In the genomic region with DNA sequence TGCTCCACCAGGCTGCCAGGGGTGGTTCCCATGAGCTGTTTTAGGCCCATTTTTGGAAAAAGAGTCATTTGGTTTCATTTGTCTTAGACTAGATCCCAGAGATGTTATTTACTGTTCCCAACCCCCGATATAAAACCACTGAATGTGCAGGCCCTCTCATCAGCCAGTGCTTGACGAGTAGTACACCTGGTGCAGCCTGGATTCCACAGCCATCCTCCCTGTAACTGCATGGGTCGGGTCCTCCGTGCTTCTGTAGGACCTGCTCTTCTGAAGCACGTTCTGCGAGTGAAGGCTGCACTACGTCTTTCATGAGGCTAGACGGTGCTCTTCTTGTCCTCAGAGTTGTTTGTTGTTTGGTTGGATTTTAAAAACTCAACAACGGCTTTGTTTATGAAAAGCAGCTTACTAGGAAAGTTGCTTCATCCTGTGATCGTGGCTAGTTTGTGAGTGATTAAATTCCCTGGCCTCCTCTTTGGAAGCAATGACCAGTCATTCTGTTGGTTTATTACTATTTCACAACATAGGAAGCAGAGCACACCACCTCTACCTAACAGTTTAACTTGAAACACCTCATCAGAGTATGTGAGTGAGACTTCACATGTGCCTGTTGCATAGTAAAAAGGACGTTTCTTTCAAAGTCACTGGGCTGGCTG, we compare ENCODE assay signal across 9 cellular contexts.
A peak's percentile ranks its signal among the peaks of the same experiment; 100 is the strongest.
DNase-seq lines count a peak whose midpoint lies in the region; ATAC-seq and TF ChIP-seq lines count a peak whose summit lies in the region.
"Had no signal": no experiment of that assay in that cellular context is flagged by ENCODE, and none has a peak within 500 bp of the region (broad histone marks: within the 10 kb centered on the region; RNA-seq: fewer than 3 reads in every experiment).

No MANE protein-coding gene starts in this region.

- H3K4me1 ChIP-seq in Peyer's patch, result peaks cover 0 to 11% (median 7%) of the 10 kb centered on the region in 4 donors

- peak; percentile 17 for DNase-seq in NK-92 treated with Interleukin-12 subunit alpha and Interleukin-12 subunit beta, amount 100 ng/mL, for 24 hours (lab: John Stamatoyannopoulos, UW)
- DNase-seq in NK-92 (lab: John Stamatoyannopoulos, UW; ENCODE audit: unreplicated experiment), result no peak
- DNase-seq in Peyer's patch, result no peak
- peak; percentile 86 for DNase-seq in fibroblast of peridontal ligament (ENCODE audit: extremely low read depth)
- DNase-seq in stimulated activated naive CD8-positive, alpha-beta T cell treated with anti-CD3 and anti-CD28 coated beads, Interleukin-15, amount 100 ng/mL, for 72 hours, result no peak
- DNase-seq in NCI-H345 (lab: John Stamatoyannopoulos, UW), result no peak
- no peak for DNase-seq in inferior parietal cortex (ENCODE audit: extremely low spot score)

- H3K27ac ChIP-seq in Peyer's patch, result peak overlapping the region; percentile 39 to 72 (median 62)
- H3K27ac ChIP-seq: C4-2B had no signal

- H3K36me3 ChIP-seq in Peyer's patch, result no peaks in the 10 kb centered on the region

- TF ChIP-seq POLR2A in Peyer's patch (IDR thresholded peaks at IDR 0.05), result no peak

- H3K4me3 ChIP-seq in Peyer's patch, result no peak overlapping the region

- peak overlapping the region; percentile 44 to 65 for H3K4me3 Mint-ChIP-seq in stimulated activated naive CD8-positive, alpha-beta T cell treated with anti-CD3 and anti-CD28 coated beads, Interleukin-15, amount 100 ng/mL, for 72 hours

- no peaks in the 10 kb centered on the region for H3K27me3 ChIP-seq in Peyer's patch

- H3K27me3 Mint-ChIP-seq in stimulated activated naive CD8-positive, alpha-beta T cell treated with anti-CD3 and anti-CD28 coated beads, Interleukin-15, amount 100 ng/mL, for 72 hours, result peaks cover 14% of the 10 kb centered on the region

- H3K4me1 Mint-ChIP-seq in stimulated activated naive CD8-positive, alpha-beta T cell treated with anti-CD3 and anti-CD28 coated beads, Interleukin-15, amount 100 ng/mL, for 72 hours, result peaks cover 48% of the 10 kb centered on the region

- H3K9me3 ChIP-seq in Peyer's patch, result no peaks in the 10 kb centered on the region

- H3K9me3 Mint-ChIP-seq in stimulated activated naive CD8-positive, alpha-beta T cell treated with anti-CD3 and anti-CD28 coated beads, Interleukin-15, amount 100 ng/mL, for 72 hours, result peaks cover 0 to 7% of the 10 kb centered on the region in 2 donors

- TF ChIP-seq CTCF in Peyer's patch (IDR thresholded peaks at IDR 0.05), result no peak

- peak overlapping the region; percentile 79 to 83 for H3K27ac Mint-ChIP-seq in stimulated activated naive CD8-positive, alpha-beta T cell treated with anti-CD3 and anti-CD28 coated beads, Interleukin-15, amount 100 ng/mL, for 72 hours

- peak; percentile 13 for ATAC-seq in stimulated activated naive CD8-positive, alpha-beta T cell treated with anti-CD3 and anti-CD28 coated beads, Interleukin-15, amount 100 ng/mL, for 72 hours
- no peak for ATAC-seq in HG03457 (IDR thresholded peaks at IDR 0.05; ENCODE audit: unreplicated experiment)

Comparison
In these comparisons a context has a peak if more than half of its experiments do, and no peak if none do; other contexts are left out.
1. DNase-seq: peak in NK-92 treated with Interleukin-12 subunit alpha and Interleukin-12 subunit beta, amount 100 ng/mL, for 24 hours (single experiment) and fibroblast of peridontal ligament (single experiment); none in NK-92 (single experiment), Peyer's patch (0 of 3), stimulated activated naive CD8-positive, alpha-beta T cell treated with anti-CD3 and anti-CD28 coated beads, Interleukin-15, amount 100 ng/mL, for 72 hours (0 of 2), NCI-H345 (single experiment) and inferior parietal cortex (single experiment).